10 cellular contexts compared by ENCODE assay signal in genomic region chr12:121534495-121535148, GRCh38. TPM values are rescaled to one million over a fixed set of nuclear protein-coding genes. Genes with fewer than 3 reads are reported as not detected.
DNase-seq lines count a peak whose midpoint lies in the region; ATAC-seq, FAIRE-seq and TF ChIP-seq lines count a peak whose summit lies in the region.
"Had no signal": no experiment of that assay in that cellular context is flagged by ENCODE, and none has a peak within 500 bp of the region (broad histone marks: within the 10 kb centered on the region; RNA-seq: fewer than 3 reads in every experiment).

No MANE protein-coding gene starts in this region.

- H3K9me3 ChIP-seq in HUES48 (ENCODE audit: control insufficient read depth, insufficient read depth, low read length) (no peaks in the 10 kb centered on the region), kidney (ENCODE audit: control insufficient read depth in 1 of 2, low read length in 2 of 2) (no peaks in the 10 kb centered on the region)

- H3K27me3 Mint-ChIP-seq in stimulated activated naive CD8-positive, alpha-beta T cell treated with anti-CD3 and anti-CD28 coated beads, Interleukin-15, amount 100 ng/mL, for 72 hours, result no peaks in the 10 kb centered on the region

- peaks cover 37% of the 10 kb centered on the region for H3K36me3 ChIP-seq in HUES48 (ENCODE audit: control insufficient read depth, insufficient read depth, low read length)
- H3K36me3 ChIP-seq in kidney (ENCODE audit: control insufficient read depth in 1 of 2, insufficient read depth in 2 of 2, low read length in 2 of 2), result peaks cover 2 to 5% of the 10 kb centered on the region in 2 donors

- peaks cover 7% of the 10 kb centered on the region; the same call in 1 of the 2 replicates for H3K27me3 ChIP-seq in HUES48 (ENCODE audit: control insufficient read depth, insufficient read depth, low read length)

- H3K4me3 ChIP-seq in HUES48 (ENCODE audit: low read depth, low read length), result no peak overlapping the region
- H3K4me3 ChIP-seq in kidney (ENCODE audit: low read length in 2 of 2), result no peak overlapping the region

- H3K27ac Mint-ChIP-seq in stimulated activated naive CD8-positive, alpha-beta T cell treated with anti-CD3 and anti-CD28 coated beads, Interleukin-15, amount 100 ng/mL, for 72 hours, result peak overlapping the region in 1 of 2 donors; percentile 91

- FAIRE-seq in kidney (lab: Jason Lieb, UNC), result no peak

- no peaks in the 10 kb centered on the region for H3K9me3 Mint-ChIP-seq in stimulated activated naive CD8-positive, alpha-beta T cell treated with anti-CD3 and anti-CD28 coated beads, Interleukin-15, amount 100 ng/mL, for 72 hours

- H3K27ac ChIP-seq in HUES48 (ENCODE audit: low read depth, low read length), result peak overlapping the region; percentile 39
- no peak overlapping the region for H3K27ac ChIP-seq in kidney (ENCODE audit: low read depth in 2 of 2, low read length in 2 of 2)

- peak; percentile 72 for DNase-seq in activated CD8-positive, alpha-beta memory T cell treated with anti-CD3 and anti-CD28 coated beads, Interleukin-2, amount 50 U/mL, for 4 hours
- DNase-seq in kidney, result peak; percentile 45
- peak; percentile 70 to 77 for DNase-seq in stimulated activated naive CD8-positive, alpha-beta T cell treated with anti-CD3 and anti-CD28 coated beads, Interleukin-15, amount 100 ng/mL, for 72 hours
- no peak for DNase-seq in NCI-H748 (lab: John Stamatoyannopoulos, UW; ENCODE audit: unreplicated experiment)
- no peak for DNase-seq in KG1 (lab: John Stamatoyannopoulos, UW)
- DNase-seq: left cardiac atrium, NCI-H1694 had no signal

- no peak overlapping the region for H3K9ac ChIP-seq in HUES48 (ENCODE audit: low read depth, low read length)
- no peak overlapping the region for H3K9ac ChIP-seq in kidney (ENCODE audit: low read length in 2 of 2)

- intact Hi-C loops in kidney (cut with DNase I), result no loop called here

- peaks cover 85% of the 10 kb centered on the region for H3K4me1 Mint-ChIP-seq in stimulated activated naive CD8-positive, alpha-beta T cell treated with anti-CD3 and anti-CD28 coated beads, Interleukin-15, amount 100 ng/mL, for 72 hours

- peak overlapping the region; percentile 72 to 77 for H3K4me3 Mint-ChIP-seq in stimulated activated naive CD8-positive, alpha-beta T cell treated with anti-CD3 and anti-CD28 coated beads, Interleukin-15, amount 100 ng/mL, for 72 hours

- ATAC-seq in stimulated activated naive CD8-positive, alpha-beta T cell treated with anti-CD3 and anti-CD28 coated beads, Interleukin-15, amount 100 ng/mL, for 72 hours, result peak; percentile 58
- ATAC-seq in GM21825 (IDR thresholded peaks at IDR 0.05; ENCODE audit: unreplicated experiment), result no peak
- ATAC-seq in HG02678 (IDR thresholded peaks at IDR 0.05; ENCODE audit: unreplicated experiment), result no peak
- ATAC-seq: left cardiac atrium had no signal

- H3K4me1 ChIP-seq in HUES48 (ENCODE audit: control insufficient read depth, insufficient read depth, low read length) (peaks cover 41% of the 10 kb centered on the region), kidney (ENCODE audit: control insufficient read depth in 1 of 2, insufficient read depth in 1 of 2, low read depth in 1 of 2, low read length in 2 of 2) (peaks cover 21 to 30% of the 10 kb centered on the region in 2 donors)

- TF ChIP-seq CTCF in kidney (IDR thresholded peaks at IDR 0.05; ENCODE audit: borderline replicate concordance, extremely low read depth, insufficient read depth), result no peak

RNA-seq across cellular contexts. Expression of gene KDM2B, which starts 46.2 kb away (rescaled TPM):
- total RNA-seq in kidney, result 19.7 TPM
- polyA plus RNA-seq in kidney (ENCODE audit: insufficient read depth, low read depth, low replicate concordance), result 6.2 TPM

Comparison
In these comparisons a context has a peak if more than half of its experiments do, and no peak if none do; other contexts are left out.
1. DNase-seq: peak in activated CD8-positive, alpha-beta memory T cell treated with anti-CD3 and anti-CD28 coated beads, Interleukin-2, amount 50 U/mL, for 4 hours (single experiment), kidney (single experiment) and stimulated activated naive CD8-positive, alpha-beta T cell treated with anti-CD3 and anti-CD28 coated beads, Interleukin-15, amount 100 ng/mL, for 72 hours (2 of 2); none in NCI-H748 (single experiment) and KG1 (single experiment).